8 cellular contexts compared by ENCODE assay signal in genomic region chr4:112817933-112818921, GRCh38.
DNase-seq lines count a peak whose midpoint lies in the region; ATAC-seq, FAIRE-seq and TF ChIP-seq lines count a peak whose summit lies in the region.

No MANE protein-coding gene starts in this region.

- in situ Hi-C loops in K562 (cut with MboI), result no loop called here

- intact Hi-C loops in K562 (cut with micrococcal nuclease), result no loop called here

- TF ChIP-seq EP300 in K562 (IDR thresholded peaks at IDR 0.05; ENCODE audit: low read length), result no peak

- DNase-seq in GM10266 (ENCODE audit: extremely low spot score) (peak; percentile 85), Peyer's patch (peak; percentile 42 to 64 (median 45)), K562 (ENCODE audit: extremely low read depth in 1 of 4, low spot score in 3 of 4) (peak in 2 of 4 experiments; percentile 7 to 9), iPS DF 6.9 (ENCODE audit: low read depth, low spot score) (peak; percentile 25), skeletal muscle cell (ENCODE audit: low read depth) (peak; percentile 94), mesenteric fat pad (ENCODE audit: low spot score) (no peak)

- H3K27ac ChIP-seq in HUES64 (ENCODE audit: low read depth, low read length), result peak overlapping the region; percentile 76; the same call in 1 of the 2 replicates
- H3K27ac ChIP-seq in Peyer's patch, result peak overlapping the region in 3 of 4 donors; percentile 20 to 71 (median 35)
- no peak overlapping the region for H3K27ac ChIP-seq in K562 (ENCODE audit: extremely low read depth, low read depth, low read length)
- no peak overlapping the region for H3K27ac ChIP-seq in iPS DF 6.9 (ENCODE audit: low read length)

- FAIRE-seq in K562 (lab: Jason Lieb, UNC), result no peak

- H3K4me3 ChIP-seq in HUES64 (ENCODE audit: low read length) (peak overlapping the region; percentile 43), Peyer's patch (peak overlapping the region; percentile 22 to 44 (median 32)), K562 (no peak overlapping the region), iPS DF 6.9 (ENCODE audit: low read length) (peak overlapping the region; percentile 16; the same call in 1 of the 2 replicates), skeletal muscle cell (ENCODE audit: low read depth, low read length) (peak overlapping the region; percentile 72)

- no peaks in the 10 kb centered on the region for H3K9me1 ChIP-seq in K562 (ENCODE audit: control insufficient read depth, insufficient read depth, low read length)

- H3K27me3 ChIP-seq in HUES64 (ENCODE audit: insufficient read depth, low read length) (no peaks in the 10 kb centered on the region), Peyer's patch (no peaks in the 10 kb centered on the region), K562 (ENCODE audit: control insufficient read depth in 2 of 2, insufficient read depth in 2 of 2, low read length in 2 of 2) (peaks cover 0 to 5% of the 10 kb centered on the region in 2 experiments; a peak in 1 of 5 replicates), iPS DF 6.9 (ENCODE audit: control insufficient read depth, insufficient read depth, low read length) (no peaks in the 10 kb centered on the region)

- H3K36me3 ChIP-seq in HUES64 (ENCODE audit: insufficient read depth, low read length) (peaks cover 8% of the 10 kb centered on the region), Peyer's patch (no peaks in the 10 kb centered on the region), K562 (ENCODE audit: control insufficient read depth, insufficient read depth, low read length) (no peaks in the 10 kb centered on the region), iPS DF 6.9 (ENCODE audit: control insufficient read depth, insufficient read depth, low read length) (no peaks in the 10 kb centered on the region)

- H2AFZ ChIP-seq in K562 (ENCODE audit: low read depth, low read length), result no peak overlapping the region

- TF ChIP-seq CTCF in GM10266 (IDR thresholded peaks at IDR 0.05; ENCODE audit: control insufficient read depth, insufficient read depth, low read depth, missing control alignments), result no peak
- no peak for TF ChIP-seq CTCF in Peyer's patch (IDR thresholded peaks at IDR 0.05)
- TF ChIP-seq CTCF in K562 (IDR thresholded peaks at IDR 0.05 in 2 of 3, conservative IDR thresholded peaks at IDR 0.05 in 1 of 3; ENCODE audit: insufficient read depth in 2 of 3, low read depth in 1 of 3, low read length in 3 of 3), result no peak

- 14% methylated on average over 16 of the region's 16 CpGs for WGBS in HUES64
- WGBS in K562 (ENCODE audit: insufficient coverage, low coverage, missing lambda C conversion rate), result 0% methylated on average over 16 of the region's 16 CpGs
- no CpG with 5 or more reads among the region's 16 CpGs for WGBS in iPS DF 6.9 (ENCODE audit: insufficient coverage, insufficient read length)

- H3K4me1 ChIP-seq in HUES64 (ENCODE audit: insufficient read depth, low read length), result peaks cover 30% of the 10 kb centered on the region
- H3K4me1 ChIP-seq in Peyer's patch, result no peaks in the 10 kb centered on the region
- H3K4me1 ChIP-seq in K562 (replicated peaks in 1 of 2; ENCODE audit: control insufficient read depth in 2 of 2, insufficient read depth in 2 of 2, low read length in 2 of 2), result no peaks in the 10 kb centered on the region
- H3K4me1 ChIP-seq in iPS DF 6.9 (ENCODE audit: control insufficient read depth, insufficient read depth, low read length), result no peaks in the 10 kb centered on the region; the same call in 1 of the 2 replicates

- TF ChIP-seq POLR2A in Peyer's patch (IDR thresholded peaks at IDR 0.05), result no peak
- no peak for TF ChIP-seq POLR2A in K562 (conservative IDR thresholded peaks at IDR 0.05)

- ATAC-seq in GM21717 (IDR thresholded peaks at IDR 0.05; ENCODE audit: unreplicated experiment), result peak; percentile 97
- ATAC-seq in K562, result peak; percentile 84

- no peak for TF ChIP-seq RAD21 in K562 (CRISPR knock-in tag; conservative IDR thresholded peaks at IDR 0.05 in 1 of 2, IDR thresholded peaks at IDR 0.05 in 1 of 2)

- POLR2A ChIA-PET in K562 (lab: Yijun Ruan, JAX), result interaction anchor here (1.2 kb wide), 1 partner anchor 78 kb away, joined by 3 read pairs; no protein-coding TSS in a partner anchor

- BruUV-seq in K562 (replicated peaks; lab: Mats Ljungman, UMichigan), result no TSS peak

- H4K20me1 ChIP-seq in K562 (replicated peaks; ENCODE audit: control insufficient read depth, insufficient read depth, low read length), result no peaks in the 10 kb centered on the region

- no peaks in the 10 kb centered on the region for H3K79me2 ChIP-seq in K562 (ENCODE audit: control insufficient read depth, insufficient read depth, low read length)

- H3K4me2 ChIP-seq in K562 (ENCODE audit: insufficient read depth, low read length), result peak overlapping the region; percentile 26; the same call in 1 of the 2 replicates

- CTCF ChIA-PET in K562 (lab: Yijun Ruan, JAX; ENCODE audit: low intra/inter-chr PET ratio), result no interaction called here

- H3K9ac ChIP-seq in HUES64 (ENCODE audit: low read depth, low read length), result peak overlapping the region; percentile 28
- H3K9ac ChIP-seq in K562 (ENCODE audit: insufficient read depth in 1 of 2, low read depth in 2 of 2, low read length in 2 of 2), result no peak overlapping the region

- H3K9me3 ChIP-seq in HUES64 (ENCODE audit: insufficient read depth, low read depth, low read length) (no peaks in the 10 kb centered on the region), Peyer's patch (no peaks in the 10 kb centered on the region), K562 (replicated peaks; ENCODE audit: control insufficient read depth, insufficient read depth, low read depth, low read length) (no peaks in the 10 kb centered on the region), iPS DF 6.9 (ENCODE audit: control insufficient read depth, insufficient read depth, low read length) (no peaks in the 10 kb centered on the region)

TF ChIP-seq in K562, 482 proteins besides CTCF, POLR2A, EP300 and RAD21 (continues in another document):
- TF ChIP-seq CEBPG (CRISPR knock-in tag; IDR thresholded peaks at IDR 0.05), result no peak
- TF ChIP-seq CEBPG (tag; conservative IDR thresholded peaks at IDR 0.05 in 1 of 2, IDR thresholded peaks at IDR 0.05 in 1 of 2), result peak; percentile 71 to 81; a peak in 3 of 4 replicates
- no peak for TF ChIP-seq U2AF1 (optimal IDR thresholded peaks at IDR 0.05; ENCODE audit: low read depth, low read length)
- no peak for TF ChIP-seq MAX (CRISPR knock-in tag; IDR thresholded peaks at IDR 0.05)
- 0 out of 2 replicates have a peak, but pooled peaks have one; percentile 27 for TF ChIP-seq ATF7 (IDR thresholded peaks at IDR 0.05)
- TF ChIP-seq ZNF143 (CRISPR knock-in tag; IDR thresholded peaks at IDR 0.05), result no peak
- TF ChIP-seq MBD1 (CRISPR knock-in tag; IDR thresholded peaks at IDR 0.05), result no peak

Comparison
In these comparisons a context has a peak if more than half of its experiments do, and no peak if none do; other contexts are left out.
1. H3K27ac ChIP-seq: peak in HUES64 (single experiment) and Peyer's patch (3 of 4); none in K562 (single experiment) and iPS DF 6.9 (single experiment).